10 cellular contexts compared by ENCODE assay signal in genomic region chr10:103458720-103459119, GRCh38. TPM values are rescaled to one million over a fixed set of nuclear protein-coding genes. Genes with fewer than 3 reads are reported as not detected.
DNase-seq lines count a peak whose midpoint lies in the region; ATAC-seq lines count a peak whose summit lies in the region.
"Had no signal": no experiment of that assay in that cellular context is flagged by ENCODE, and none has a peak within 500 bp of the region (broad histone marks: within the 10 kb centered on the region; RNA-seq: fewer than 3 reads in every experiment).

TSS of gene CALHM1 (minus strand) at chr10:103458900. CDS start at chr10:103458751, 149 bp downstream.

- H2BK120ac ChIP-seq in mesenchymal stem cell (ENCODE audit: low read depth, low read length): no peak within 1 kb of the TSS

- H3K27me3 ChIP-seq in mesenchymal stem cell (ENCODE audit: control insufficient read depth in 1 of 2, insufficient read depth in 1 of 2, low read length in 2 of 2): peaks cover 0 to 14% of the 10 kb centered on the region in 2 experiments

- H3K4me2 ChIP-seq in mesenchymal stem cell (ENCODE audit: low read length, poor library complexity, severe bottlenecking): no peak within 1 kb of the TSS
- H3K4me2 ChIP-seq: A549 had no signal

- H3K36me3 ChIP-seq in mesenchymal stem cell (ENCODE audit: control insufficient read depth in 1 of 2, insufficient read depth in 2 of 2, low read depth in 1 of 2, low read length in 2 of 2): no peaks in the 10 kb centered on the region

- H3K9me3 ChIP-seq in mesenchymal stem cell (ENCODE audit: control insufficient read depth, low read length): no peaks in the 10 kb centered on the region
- H3K9me3 ChIP-seq: A549 had no signal

- H3K4me3 ChIP-seq in mesenchymal stem cell (ENCODE audit: insufficient read depth in 1 of 2, low read depth in 1 of 2, low read length in 2 of 2): no peak within 1 kb of the TSS
- H3K4me3 ChIP-seq: A549 had no signal

- H4K91ac ChIP-seq in mesenchymal stem cell (ENCODE audit: low read length): peak within 1 kb of the TSS; percentile 40

- H3K18ac ChIP-seq in mesenchymal stem cell (ENCODE audit: low read depth in 1 of 2, low read length in 2 of 2): no peak within 1 kb of the TSS

- H2BK5ac ChIP-seq in mesenchymal stem cell (ENCODE audit: low read depth, low read length, poor library complexity, severe bottlenecking): no peak within 1 kb of the TSS

- no peak within 1 kb of the TSS for H3K23ac ChIP-seq in mesenchymal stem cell (ENCODE audit: low read length in 2 of 2)

- no peak within 1 kb of the TSS for H3K27ac ChIP-seq in mesenchymal stem cell (ENCODE audit: low read length, poor library complexity, severe bottlenecking)
- H3K27ac ChIP-seq: A549 had no signal

- no peak within 1 kb of the TSS for H2BK15ac ChIP-seq in mesenchymal stem cell (ENCODE audit: low read depth, poor library complexity, severe bottlenecking)

- no peaks in the 10 kb centered on the region for H3K79me1 ChIP-seq in mesenchymal stem cell (replicated peaks; ENCODE audit: low read length, poor library complexity, severe bottlenecking)

- peaks cover 2% of the 10 kb centered on the region for H3K4me1 ChIP-seq in mesenchymal stem cell (ENCODE audit: control insufficient read depth, insufficient read depth, low read depth, low read length)
- H3K4me1 ChIP-seq: A549 had no signal

- no peak within 1 kb of the TSS for H4K8ac ChIP-seq in mesenchymal stem cell (ENCODE audit: low read length)

- peak; percentile 84 for ATAC-seq in HG02610 (IDR thresholded peaks at IDR 0.05; ENCODE audit: unreplicated experiment)

- no peak within 1 kb of the TSS for H3K9ac ChIP-seq in mesenchymal stem cell (ENCODE audit: low read length)

- H3K4ac ChIP-seq in mesenchymal stem cell (ENCODE audit: low read depth in 1 of 2, low read length in 2 of 2): no peak within 1 kb of the TSS

- WGBS in mesenchymal stem cell: 64% methylated on average over 8 of the region's 9 CpGs

- no peak within 1 kb of the TSS for H2AK5ac ChIP-seq in mesenchymal stem cell (ENCODE audit: low read length, severe bottlenecking)

- H3K14ac ChIP-seq in mesenchymal stem cell (ENCODE audit: low read length in 2 of 2): peak within 1 kb of the TSS in 1 of 2 experiments; percentile 31

- DNase-seq in NCI-H1417 (lab: John Stamatoyannopoulos, UW) (peak; percentile 55 to 75 (median 56)), NCI-H1417 treated with DMSO at 0.1 percent for 48 hours (lab: John Stamatoyannopoulos, UW) (no peak), NCI-H526 treated with DMSO at 0.1 percent for 48 hours (lab: John Stamatoyannopoulos, UW) (peak; percentile 16), mesenchymal stem cell (no peak), AG08396 (ENCODE audit: low spot score) (no peak), HPDE6-E6E7 (ENCODE audit: extremely low spot score) (no peak), RKO (ENCODE audit: low spot score) (no peak)
- DNase-seq: naive B cell had no signal

- no peak within 1 kb of the TSS for H2BK12ac ChIP-seq in mesenchymal stem cell (ENCODE audit: low read length in 2 of 2)

- no peak within 1 kb of the TSS for H2AFZ ChIP-seq in mesenchymal stem cell (ENCODE audit: low read depth, low read length)

RNA-seq across cellular contexts. Expression of gene CALHM1, which starts in this region (rescaled TPM):
- not detected for polyA plus RNA-seq in mesenchymal stem cell (2013, experiment 1 of 2)
- not detected for polyA plus RNA-seq in mesenchymal stem cell (2013, experiment 2 of 2)
- polyA plus RNA-seq: A549 had no signal

Comparison
In these comparisons a context has a peak if more than half of its experiments do, and no peak if none do; other contexts are left out.
1. DNase-seq: peak in NCI-H1417 (3 of 3) and NCI-H526 treated with DMSO at 0.1 percent for 48 hours (single experiment); none in NCI-H1417 treated with DMSO at 0.1 percent for 48 hours (single experiment), mesenchymal stem cell (single experiment), AG08396 (single experiment), HPDE6-E6E7 (single experiment) and RKO (single experiment).